8 cellular contexts compared by ENCODE assay signal in the genomic region with DNA sequence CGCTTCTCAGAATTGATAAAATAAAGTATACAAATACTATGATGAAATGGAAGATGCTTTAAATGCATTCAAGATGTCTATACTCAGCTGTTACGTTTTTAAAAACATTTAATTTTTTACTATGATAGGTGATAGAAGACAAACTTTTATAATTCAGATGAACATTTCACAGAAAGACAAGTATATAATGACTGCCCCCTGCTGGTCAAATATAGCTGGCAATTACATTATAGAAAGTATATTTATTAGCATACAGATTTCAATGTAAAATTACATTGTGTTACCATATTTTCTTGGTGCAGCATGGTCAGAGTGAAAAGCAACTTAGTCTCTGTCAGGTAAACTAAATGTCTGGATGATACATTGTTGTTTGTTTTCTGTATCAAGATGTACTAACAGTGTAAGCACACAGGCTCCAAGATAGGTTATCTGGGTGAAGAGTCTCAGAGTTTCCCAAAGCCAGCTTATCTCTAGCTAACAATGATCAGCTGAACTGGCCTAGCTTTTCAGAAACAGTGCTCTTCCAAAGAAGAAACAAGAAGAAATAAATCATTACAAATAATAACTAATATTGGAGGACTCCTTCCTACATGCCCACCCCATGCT. TPM values are rescaled to one million over a fixed set of nuclear protein-coding genes. Genes with fewer than 3 reads are reported as not detected.
DNase-seq lines count a peak whose midpoint lies in the region; ATAC-seq and TF ChIP-seq lines count a peak whose summit lies in the region.

No MANE protein-coding gene starts in this region.

- H3K4me3 ChIP-seq in astrocyte of the spinal cord (ENCODE audit: low read depth, low read length): no peak overlapping the region

- ATAC-seq in memory B cell (ENCODE audit: low read depth) (no peak), HG02623 (IDR thresholded peaks at IDR 0.05; ENCODE audit: unreplicated experiment) (no peak), GM21367 (IDR thresholded peaks at IDR 0.05; ENCODE audit: unreplicated experiment) (no peak)

- TF ChIP-seq CTCF in astrocyte of the spinal cord (IDR thresholded peaks at IDR 0.05; ENCODE audit: low read depth, low read length): peak; percentile 34

- H3K36me3 Mint-ChIP-seq in memory B cell: no peaks in the 10 kb centered on the region
- no peaks in the 10 kb centered on the region for H3K36me3 Mint-ChIP-seq in activated T-helper 2 cell treated with anti-CD3 and anti-CD28 coated beads, Interferon-gamma antibody, Interleukin-2, Interleukin-4, amounts not matched to agents 10 μg/mL and 5 μg/mL and 100 μg/mL, durations not matched to agents 14 hours and 24 hours and 36 hours (ENCODE audit: low read depth)

- H3K27ac Mint-ChIP-seq in memory B cell: no peak overlapping the region
- no peak overlapping the region for H3K27ac Mint-ChIP-seq in activated T-helper 2 cell treated with anti-CD3 and anti-CD28 coated beads, Interferon-gamma antibody, Interleukin-2, Interleukin-4, amounts not matched to agents 10 μg/mL and 5 μg/mL and 100 μg/mL, durations not matched to agents 14 hours and 24 hours and 36 hours

- H3K27me3 Mint-ChIP-seq in memory B cell: peaks cover 1% of the 10 kb centered on the region
- no peaks in the 10 kb centered on the region for H3K27me3 Mint-ChIP-seq in activated T-helper 2 cell treated with anti-CD3 and anti-CD28 coated beads, Interferon-gamma antibody, Interleukin-2, Interleukin-4, amounts not matched to agents 10 μg/mL and 5 μg/mL and 100 μg/mL, durations not matched to agents 14 hours and 24 hours and 36 hours (ENCODE audit: low read depth)

- in situ Hi-C loops in astrocyte of the spinal cord (cut with HindIII; ENCODE audit: low sequenced_read_pairs): no loop called here

- DNase-seq in activated T-cell treated with anti-CD3 and anti-CD28 coated beads for 24 hours (ENCODE audit: low read depth): peak; percentile 0
- DNase-seq in activated T-cell treated with anti-CD3 and anti-CD28 coated beads, Interleukin-2, amount 50 U/mL, for 1 hour: no peak
- DNase-seq in M059J (ENCODE audit: low read depth): peak; percentile 36
- DNase-seq in astrocyte of the spinal cord (ENCODE audit: low read depth, low spot score): peak; percentile 35
- peak; percentile 0 to 16 for DNase-seq in memory B cell (ENCODE audit: low spot score in 2 of 2)
- no peak for DNase-seq in activated T-helper 2 cell treated with anti-CD3 and anti-CD28 coated beads, Interferon-gamma antibody, Interleukin-2, Interleukin-4, amounts not matched to agents 10 μg/mL and 5 μg/mL and 100 μg/mL, durations not matched to agents 14 hours and 24 hours and 36 hours (ENCODE audit: low spot score)

- H3K9me3 Mint-ChIP-seq in memory B cell: no peaks in the 10 kb centered on the region
- H3K9me3 Mint-ChIP-seq in activated T-helper 2 cell treated with anti-CD3 and anti-CD28 coated beads, Interferon-gamma antibody, Interleukin-2, Interleukin-4, amounts not matched to agents 10 μg/mL and 5 μg/mL and 100 μg/mL, durations not matched to agents 14 hours and 24 hours and 36 hours: no peaks in the 10 kb centered on the region

- intact Hi-C loops in activated T-helper 2 cell treated with anti-CD3 and anti-CD28 coated beads, Interferon-gamma antibody, Interleukin-2, Interleukin-4, amounts not matched to agents 10 μg/mL and 5 μg/mL and 100 μg/mL, durations not matched to agents 14 hours and 24 hours and 36 hours (cut with micrococcal nuclease): loop anchor here (1.0 to 5.0 kb wide), 2 partner anchors 240 to 424 kb away; no protein-coding TSS in a partner anchor

- no peak overlapping the region for H3K4me3 Mint-ChIP-seq in memory B cell
- no peak overlapping the region for H3K4me3 Mint-ChIP-seq in activated T-helper 2 cell treated with anti-CD3 and anti-CD28 coated beads, Interferon-gamma antibody, Interleukin-2, Interleukin-4, amounts not matched to agents 10 μg/mL and 5 μg/mL and 100 μg/mL, durations not matched to agents 14 hours and 24 hours and 36 hours (ENCODE audit: low read depth)

- H3K4me1 Mint-ChIP-seq in memory B cell: no peaks in the 10 kb centered on the region
- no peaks in the 10 kb centered on the region for H3K4me1 Mint-ChIP-seq in activated T-helper 2 cell treated with anti-CD3 and anti-CD28 coated beads, Interferon-gamma antibody, Interleukin-2, Interleukin-4, amounts not matched to agents 10 μg/mL and 5 μg/mL and 100 μg/mL, durations not matched to agents 14 hours and 24 hours and 36 hours (ENCODE audit: low read depth)

RNA-seq across cellular contexts. Expression of gene SRPX, which starts 54.1 kb away (rescaled TPM):
- total RNA-seq in M059J (2014; rRNA removed; shearing (Covaris generic)): 39.0 and 45.2 TPM in 2 replicates
- not detected in 2 replicates for total RNA-seq in activated T-helper 2 cell treated with anti-CD3 and anti-CD28 coated beads, Interferon-gamma antibody, Interleukin-2, Interleukin-4, amounts not matched to agents 10 μg/mL and 5 μg/mL and 100 μg/mL, durations not matched to agents 14 hours and 24 hours and 36 hours

Comparison
In these comparisons a context has a peak if more than half of its experiments do, and no peak if none do; other contexts are left out.
1. DNase-seq: peak in activated T-cell treated with anti-CD3 and anti-CD28 coated beads for 24 hours (single experiment), M059J (single experiment), astrocyte of the spinal cord (single experiment) and memory B cell (2 of 2); none in activated T-cell treated with anti-CD3 and anti-CD28 coated beads, Interleukin-2, amount 50 U/mL, for 1 hour (single experiment) and activated T-helper 2 cell treated with anti-CD3 and anti-CD28 coated beads, Interferon-gamma antibody, Interleukin-2, Interleukin-4, amounts not matched to agents 10 μg/mL and 5 μg/mL and 100 μg/mL, durations not matched to agents 14 hours and 24 hours and 36 hours (single experiment).
2. RNA of gene SRPX, which starts 54.1 kb away (total RNA-seq): 39.0 to 45.2 TPM in M059J; not detected in activated T-helper 2 cell treated with anti-CD3 and anti-CD28 coated beads, Interferon-gamma antibody, Interleukin-2, Interleukin-4, amounts not matched to agents 10 μg/mL and 5 μg/mL and 100 μg/mL, durations not matched to agents 14 hours and 24 hours and 36 hours; every median in the first group is over 10 times any median in the second.